In the genomic region with DNA sequence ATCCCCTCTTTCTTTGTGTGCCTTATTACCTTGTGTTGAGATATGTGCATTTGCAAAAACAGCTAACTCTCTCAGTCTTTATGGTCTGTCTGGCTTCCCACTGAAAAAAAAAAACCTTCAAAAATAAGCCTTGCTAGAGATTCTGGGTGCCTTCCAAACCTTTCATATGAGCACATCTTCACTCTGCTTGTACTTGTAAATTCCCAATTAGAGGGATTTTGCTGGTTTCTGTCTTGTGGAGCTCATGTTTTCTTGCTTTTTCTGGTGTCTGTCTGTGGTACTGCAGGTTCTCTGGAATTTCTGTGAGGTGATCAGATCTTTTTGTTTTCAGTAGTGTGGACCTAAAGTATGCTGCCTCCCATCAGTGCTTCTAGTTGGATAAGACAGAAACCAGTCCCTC, we compare ENCODE assay signal across 25 cellular contexts.
DNase-seq lines count a peak whose midpoint lies in the region; ATAC-seq and TF ChIP-seq lines count a peak whose summit lies in the region.
"Had no signal": no experiment of that assay in that cellular context is flagged by ENCODE, and none has a peak within 500 bp of the region (broad histone marks: within the 10 kb centered on the region; RNA-seq: fewer than 3 reads in every experiment).

No MANE protein-coding gene starts in this region.

- no peak overlapping the region for H3K4me3 ChIP-seq in A673 (ENCODE audit: low read depth, low read length, poor library complexity, severe bottlenecking)
- no peak overlapping the region for H3K4me3 ChIP-seq in NT2/D1 (ENCODE audit: insufficient read length, low read depth)
- no peak overlapping the region for H3K4me3 ChIP-seq in epithelial cell of esophagus (ENCODE audit: low read length)
- H3K4me3 ChIP-seq: GM12878, GM23338, HAP-1, SK-N-MC had no signal

- H3K27me3 ChIP-seq in A673 (replicated peaks; ENCODE audit: insufficient read depth, low read depth, low read length, poor library complexity) (no peaks in the 10 kb centered on the region), NT2/D1 (ENCODE audit: insufficient read depth, insufficient read length) (no peaks in the 10 kb centered on the region)

- CTCF ChIA-PET in A673 (lab: Charles Lee), result no interaction called here
- CTCF ChIA-PET in activated CD4-positive, alpha-beta T cell treated with anti-CD3 and anti-CD28 coated beads for 36 hours (lab: Charles Lee), result no interaction called here

- no peaks in the 10 kb centered on the region for H3K9me3 ChIP-seq in A673 (ENCODE audit: low read depth, low read length, poor library complexity, severe bottlenecking)
- peaks cover 31% of the 10 kb centered on the region for H3K9me3 ChIP-seq in NT2/D1 (ENCODE audit: insufficient read depth, low read length)
- H3K9me3 ChIP-seq: HAP-1 had no signal

- H3K27ac Mint-ChIP-seq in neural crest cell (ENCODE audit: unreplicated experiment), result no peak overlapping the region
- H3K27ac Mint-ChIP-seq in activated CD4-positive, alpha-beta T cell treated with anti-CD3 and anti-CD28 coated beads for 36 hours, result no peak overlapping the region
- H3K27ac Mint-ChIP-seq: B cell, CD14-positive monocyte, GM23338 had no signal

- TF ChIP-seq CTCF in A673 (conservative IDR thresholded peaks at IDR 0.05; ENCODE audit: low read depth, low read length) (no peak), epithelial cell of esophagus (IDR thresholded peaks at IDR 0.05; ENCODE audit: insufficient read depth, low read depth, low read length, missing control alignments) (peak; percentile 13), neural crest cell (conservative IDR thresholded peaks at IDR 0.05) (peak; percentile 39)

- peaks cover 5% of the 10 kb centered on the region for H3K4me1 ChIP-seq in A673 (ENCODE audit: insufficient read depth, low read length, poor library complexity, severe bottlenecking)
- H3K4me1 ChIP-seq in NT2/D1 (ENCODE audit: insufficient read depth, insufficient read length), result no peaks in the 10 kb centered on the region
- H3K4me1 ChIP-seq: HAP-1 had no signal

- POLR2A ChIA-PET in A673 (lab: Charles Lee; ENCODE audit: low non-redundant PET), result no interaction called here
- POLR2A ChIA-PET in activated CD4-positive, alpha-beta T cell treated with anti-CD3 and anti-CD28 coated beads for 36 hours (lab: Charles Lee), result no interaction called here

- no peaks in the 10 kb centered on the region for H3K36me3 Mint-ChIP-seq in neural crest cell (ENCODE audit: low read depth)
- H3K36me3 Mint-ChIP-seq in activated CD4-positive, alpha-beta T cell treated with anti-CD3 and anti-CD28 coated beads for 36 hours (ENCODE audit: low read depth), result no peaks in the 10 kb centered on the region
- H3K36me3 Mint-ChIP-seq: CD14-positive monocyte had no signal

- no peaks in the 10 kb centered on the region for H3K4me1 Mint-ChIP-seq in neural crest cell
- H3K4me1 Mint-ChIP-seq in activated CD4-positive, alpha-beta T cell treated with anti-CD3 and anti-CD28 coated beads for 36 hours, result no peaks in the 10 kb centered on the region
- H3K4me1 Mint-ChIP-seq: B cell, CD14-positive monocyte had no signal

- ATAC-seq in GM21423 (IDR thresholded peaks at IDR 0.05; ENCODE audit: unreplicated experiment), result no peak
- ATAC-seq in activated CD4-positive, alpha-beta T cell treated with anti-CD3 and anti-CD28 coated beads for 36 hours, result no peak
- ATAC-seq: GM12878, GM23338, PC-3 had no signal

- no peaks in the 10 kb centered on the region for H3K36me3 ChIP-seq in A673 (ENCODE audit: insufficient read depth, low read length, poor library complexity, severe bottlenecking)
- H3K36me3 ChIP-seq in NT2/D1 (ENCODE audit: insufficient read depth, insufficient read length, low read length), result no peaks in the 10 kb centered on the region
- H3K36me3 ChIP-seq: HAP-1 had no signal

- intact Hi-C loops in A673 (cut with micrococcal nuclease; ENCODE audit: unreplicated experiment), result no loop called here
- intact Hi-C loops in activated CD4-positive, alpha-beta T cell treated with anti-CD3 and anti-CD28 coated beads for 36 hours (cut with DNase I, micrococcal nuclease), result no loop called here

- no peaks in the 10 kb centered on the region for H3K27me3 Mint-ChIP-seq in neural crest cell (ENCODE audit: low read depth)
- no peaks in the 10 kb centered on the region for H3K27me3 Mint-ChIP-seq in activated CD4-positive, alpha-beta T cell treated with anti-CD3 and anti-CD28 coated beads for 36 hours
- H3K27me3 Mint-ChIP-seq: B cell had no signal

- H3K9me3 Mint-ChIP-seq in neural crest cell, result no peaks in the 10 kb centered on the region
- peaks cover 11% of the 10 kb centered on the region for H3K9me3 Mint-ChIP-seq in activated CD4-positive, alpha-beta T cell treated with anti-CD3 and anti-CD28 coated beads for 36 hours (ENCODE audit: low read depth)

- no peak overlapping the region for H3K9ac ChIP-seq in NT2/D1 (ENCODE audit: insufficient read length, low read depth)

- H3K27ac ChIP-seq in A673 (ENCODE audit: low read depth, low read length, poor library complexity, severe bottlenecking), result no peak overlapping the region
- H3K27ac ChIP-seq in substantia nigra (ENCODE audit: low read depth, low read length, poor library complexity, severe bottlenecking), result no peak overlapping the region
- H3K27ac ChIP-seq: SK-N-MC had no signal

- H3K4me3 Mint-ChIP-seq in neural crest cell, result no peak overlapping the region
- H3K4me3 Mint-ChIP-seq in activated CD4-positive, alpha-beta T cell treated with anti-CD3 and anti-CD28 coated beads for 36 hours, result no peak overlapping the region
- H3K4me3 Mint-ChIP-seq: B cell, CD14-positive monocyte, GM23338 had no signal

- BruUV-seq in A673 (replicated peaks; lab: Mats Ljungman, UMichigan), result no TSS peak

- DNase-seq in A673 (ENCODE audit: low spot score), result peak; percentile 6
- peak; percentile 20 for DNase-seq in NT2/D1 (ENCODE audit: low read depth, low spot score)
- DNase-seq in epithelial cell of esophagus (ENCODE audit: low read depth), result no peak
- no peak for DNase-seq in neural crest cell (ENCODE audit: low read depth, low spot score)
- DNase-seq in SKM-1 treated with dmso at 0.1 percent for 144 hours (lab: John Stamatoyannopoulos, UW; ENCODE audit: unreplicated experiment), result no peak
- DNase-seq in substantia nigra (lab: John Stamatoyannopoulos, UW), result no peak
- DNase-seq in activated CD4-positive, alpha-beta T cell treated with anti-CD3 and anti-CD28 coated beads for 36 hours, result no peak
- DNase-seq: 8988T, DMS79 treated with DMSO at 0.1 percent for 48 hours, KBM-7, MM.1S, NCI-H1048, NCI-H1417 treated with DMSO at 0.1 percent for 48 hours, NCI-H187, NCI-H446 treated with DMSO at 0.1 percent for 48 hours, NCI-H526 treated with DMSO at 0.1 percent for 48 hours, PC-3, Right ventricle myocardium superior had no signal

Comparison
In these comparisons a context has a peak if more than half of its experiments do, and no peak if none do; other contexts are left out.
1. DNase-seq: peak in A673 (single experiment) and NT2/D1 (single experiment); none in epithelial cell of esophagus (single experiment), neural crest cell (single experiment), SKM-1 treated with dmso at 0.1 percent for 144 hours (single experiment), substantia nigra (0 of 49) and activated CD4-positive, alpha-beta T cell treated with anti-CD3 and anti-CD28 coated beads for 36 hours (single experiment).